8 cellular contexts compared by ENCODE assay signal in the genomic region with DNA sequence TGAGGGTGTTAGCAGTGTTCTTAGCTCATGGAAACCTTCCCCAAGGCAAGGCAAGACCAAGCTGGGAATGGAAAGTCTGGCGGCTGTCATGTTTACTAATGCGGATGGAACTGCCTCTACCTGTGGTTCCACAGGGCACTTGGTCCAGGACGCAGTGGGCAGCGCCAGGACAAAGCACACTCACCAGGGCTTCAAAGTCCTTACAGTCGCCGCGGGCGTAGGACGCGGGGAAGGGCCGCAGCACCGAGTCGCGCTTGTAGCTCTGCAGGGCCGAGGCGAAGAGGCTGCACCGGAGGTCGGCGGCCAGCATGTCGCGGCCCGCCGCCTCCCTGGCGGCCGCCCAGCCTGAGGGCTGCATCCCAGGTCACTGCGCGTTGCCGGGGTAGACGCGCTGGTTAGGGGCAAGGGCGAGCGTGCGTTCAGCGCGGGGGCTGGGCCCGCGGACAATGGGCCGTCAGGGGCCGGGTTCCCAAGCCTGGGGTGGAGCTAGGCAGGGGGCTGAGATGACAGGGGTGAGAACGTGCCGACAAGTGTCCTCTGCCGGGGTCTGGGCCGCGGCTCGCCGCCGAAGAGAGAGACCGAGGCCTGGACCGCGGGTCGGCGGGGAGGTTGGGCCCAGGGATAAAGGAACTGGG. TPM values are rescaled to one million over a fixed set of nuclear protein-coding genes. Genes with fewer than 3 reads are reported as not detected.
A peak's percentile ranks its signal among the peaks of the same experiment; 100 is the strongest.
DNase-seq lines count a peak whose midpoint lies in the region; ATAC-seq, FAIRE-seq and TF ChIP-seq lines count a peak whose summit lies in the region.

No MANE protein-coding gene starts in this region.

- H3K9me3 ChIP-seq in muscle layer of duodenum (ENCODE audit: control insufficient read depth in 1 of 2, low read length in 2 of 2) (no peaks in the 10 kb centered on the region), vagina (no peaks in the 10 kb centered on the region)

- peaks cover 3 to 16% of the 10 kb centered on the region in 2 donors for H3K4me1 ChIP-seq in muscle layer of duodenum (ENCODE audit: control insufficient read depth in 1 of 2, insufficient read depth in 2 of 2, low read length in 2 of 2)
- H3K4me1 ChIP-seq in vagina: peaks cover 27% of the 10 kb centered on the region

- TF ChIP-seq POLR2A in erythroblast (IDR thresholded peaks at IDR 0.05; ENCODE audit: low read length) (no peak), vagina (IDR thresholded peaks at IDR 0.05) (no peak)

- ATAC-seq in HG03196 (IDR thresholded peaks at IDR 0.05; ENCODE audit: unreplicated experiment): peak; percentile 24

- no peak for TF ChIP-seq CTCF in vagina (IDR thresholded peaks at IDR 0.05)

- no peaks in the 10 kb centered on the region for H3K36me3 ChIP-seq in muscle layer of duodenum (ENCODE audit: control insufficient read depth in 1 of 2, insufficient read depth in 2 of 2, low read length in 2 of 2)
- no peaks in the 10 kb centered on the region for H3K36me3 ChIP-seq in vagina

- H3K27ac ChIP-seq in muscle layer of duodenum (ENCODE audit: low read length): peak overlapping the region; percentile 14
- peak overlapping the region; percentile 88 for H3K27ac ChIP-seq in vagina

- FAIRE-seq in GM19239 (lab: Jason Lieb, UNC): peak; percentile 78

- DNase-seq in D341Med (ENCODE audit: low spot score) (peak; percentile 74), GM19239 (ENCODE audit: insufficient read length, low spot score) (no peak), SW480 (ENCODE audit: low spot score) (peak; percentile 58), erythroblast (lab: John Stamatoyannopoulos, UW) (peak; percentile 71 to 75), vagina (ENCODE audit: extremely low spot score in 2 of 2) (no peak), NCI-H187 treated with DMSO at 0.1 percent for 48 hours (lab: John Stamatoyannopoulos, UW) (no peak)

- H3K4me3 ChIP-seq in muscle layer of duodenum (ENCODE audit: low read depth in 1 of 2, low read length in 2 of 2) (peak overlapping the region; percentile 72 to 83), vagina (peak overlapping the region; percentile 71 to 78)

- H3K27me3 ChIP-seq in muscle layer of duodenum (ENCODE audit: low read depth, low read length): no peaks in the 10 kb centered on the region
- no peaks in the 10 kb centered on the region for H3K27me3 ChIP-seq in vagina

- intact Hi-C loops in vagina (cut with DNase I): no loop called here

RNA-seq across cellular contexts. Expression of a gene that starts 0.5 kb away (rescaled TPM):
- 12.8 TPM for total RNA-seq in vagina

RNA-seq across cellular contexts. Expression of a gene that starts 9.7 kb away (rescaled TPM):
- not detected for total RNA-seq in vagina

RNA-seq across cellular contexts. Expression of a gene that starts 18.3 kb away (rescaled TPM):
- not detected for total RNA-seq in vagina

Comparison
In these comparisons a context has a peak if more than half of its experiments do, and no peak if none do; other contexts are left out.
1. DNase-seq: peak in D341Med (single experiment), SW480 (single experiment) and erythroblast (2 of 2); none in GM19239 (single experiment), vagina (0 of 2) and NCI-H187 treated with DMSO at 0.1 percent for 48 hours (single experiment).